In genomic region chr4:138943893-138944292, GRCh38 we compare ENCODE assay signal across 17 cellular contexts.
DNase-seq lines count a peak whose midpoint lies in the region; ATAC-seq and TF ChIP-seq lines count a peak whose summit lies in the region.
"Had no signal": no experiment of that assay in that cellular context is flagged by ENCODE, and none has a peak within 500 bp of the region (broad histone marks: within the 10 kb centered on the region; RNA-seq: fewer than 3 reads in every experiment).

No MANE protein-coding gene starts in this region.

- H3K27ac ChIP-seq in stomach = no peak overlapping the region
- H3K27ac ChIP-seq: 22Rv1; A549; BLaER1 treated with 17β-estradiol and CSF1 and Interleukin-3, amounts not matched to agents 10 nM and 100 nM; C4-2B had no signal

- peak; percentile 55 for ATAC-seq in GM19395 (IDR thresholded peaks at IDR 0.05; ENCODE audit: unreplicated experiment)
- ATAC-seq in HG03196 (IDR thresholded peaks at IDR 0.05; ENCODE audit: unreplicated experiment) = peak; percentile 52
- ATAC-seq in left colon = no peak
- ATAC-seq: A549; CD8-positive, alpha-beta T cell had no signal

- intact Hi-C loops in left colon (cut with DNase I, micrococcal nuclease) (no loop called here), stomach (cut with DNase I; ENCODE audit: low total_unique reads) (no loop called here)

- TF ChIP-seq CTCF in stomach (IDR thresholded peaks at IDR 0.05) = no peak

- DNase-seq in kidney tubule cell (ENCODE audit: low spot score) = peak; percentile 29
- no peak for DNase-seq in left colon
- no peak for DNase-seq in stomach
- no peak for DNase-seq in activated effector memory CD4-positive, alpha-beta T cell treated with anti-CD3 and anti-CD28 coated beads, Interleukin-2, amount 50 U/mL, for 16 hours
- DNase-seq: AML-193; Caco-2; Calu3; CD4-positive, alpha-beta T cell; CD8-positive, alpha-beta T cell; DMS79 treated with DMSO at 0.1 percent for 48 hours; GF-D8 had no signal

- H3K9me3 ChIP-seq in stomach = no peaks in the 10 kb centered on the region
- H3K9me3 ChIP-seq: A549, Caco-2 had no signal

- no peak for TF ChIP-seq POLR2A in stomach (IDR thresholded peaks at IDR 0.05)

- no peaks in the 10 kb centered on the region for H3K27me3 ChIP-seq in stomach
- H3K27me3 ChIP-seq: BLaER1 treated with 17β-estradiol and CSF1 and Interleukin-3, amounts not matched to agents 10 nM and 100 nM had no signal

- H3K4me1 ChIP-seq in stomach = no peaks in the 10 kb centered on the region
- H3K4me1 ChIP-seq: A549 had no signal

- no peak overlapping the region for H3K4me3 ChIP-seq in stomach
- H3K4me3 ChIP-seq: A549; BLaER1 treated with 17β-estradiol and CSF1 and Interleukin-3, amounts not matched to agents 10 nM and 100 nM had no signal

- no peak for TF ChIP-seq EP300 in stomach (IDR thresholded peaks at IDR 0.05)

- H3K36me3 ChIP-seq in stomach = no peaks in the 10 kb centered on the region
- H3K36me3 ChIP-seq: BLaER1 treated with 17β-estradiol and CSF1 and Interleukin-3, amounts not matched to agents 10 nM and 100 nM had no signal

- 84 to 94% (median 88%) methylated on average over 5 of the region's 5 CpGs for WGBS in stomach, 5 donors
